In the genomic region with DNA sequence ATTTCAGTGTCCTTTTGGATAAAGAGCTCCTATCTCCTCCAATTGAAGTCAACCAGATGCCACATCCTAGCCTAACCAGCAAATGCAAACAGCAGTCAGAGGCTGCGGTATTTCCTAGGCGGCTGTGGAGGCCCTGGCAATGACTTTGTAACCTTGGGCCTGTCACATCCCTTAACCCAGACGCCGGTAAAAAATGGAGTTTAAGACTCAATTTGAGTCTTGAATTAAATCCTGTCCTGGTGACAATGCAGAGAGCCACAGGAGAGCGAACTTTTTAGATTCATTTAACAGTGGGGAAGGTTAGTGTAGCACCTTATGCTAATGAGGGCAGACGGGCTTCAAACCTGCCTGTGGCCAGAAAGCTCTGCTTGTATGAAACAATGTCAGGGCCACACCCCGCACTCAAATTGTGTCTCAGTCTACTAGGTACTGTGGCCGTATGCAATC, we compare ENCODE assay signal across 1 cellular context.
TF ChIP-seq lines count a peak whose summit lies in the region.

No MANE protein-coding gene starts in this region.

TF ChIP-seq in IMR-90, 13 proteins besides CTCF, POLR2A, EP300 and RAD21:
- TF ChIP-seq FOS (IDR thresholded peaks at IDR 0.05; ENCODE audit: low read depth, low read length), result no peak
- TF ChIP-seq SMC3 (IDR thresholded peaks at IDR 0.05; ENCODE audit: low read depth, low read length), result no peak
- no peak for TF ChIP-seq BHLHE40 (IDR thresholded peaks at IDR 0.05; ENCODE audit: low read depth, low read length)
- TF ChIP-seq CHD1 (IDR thresholded peaks at IDR 0.05; ENCODE audit: low read depth, low read length), result no peak
- TF ChIP-seq MXI1 (IDR thresholded peaks at IDR 0.05; ENCODE audit: borderline replicate concordance, low read depth, low read length), result no peak
- TF ChIP-seq NFE2L2 (IDR thresholded peaks at IDR 0.05; ENCODE audit: low read depth, low read length), result no peak
- TF ChIP-seq, protein P1, sequence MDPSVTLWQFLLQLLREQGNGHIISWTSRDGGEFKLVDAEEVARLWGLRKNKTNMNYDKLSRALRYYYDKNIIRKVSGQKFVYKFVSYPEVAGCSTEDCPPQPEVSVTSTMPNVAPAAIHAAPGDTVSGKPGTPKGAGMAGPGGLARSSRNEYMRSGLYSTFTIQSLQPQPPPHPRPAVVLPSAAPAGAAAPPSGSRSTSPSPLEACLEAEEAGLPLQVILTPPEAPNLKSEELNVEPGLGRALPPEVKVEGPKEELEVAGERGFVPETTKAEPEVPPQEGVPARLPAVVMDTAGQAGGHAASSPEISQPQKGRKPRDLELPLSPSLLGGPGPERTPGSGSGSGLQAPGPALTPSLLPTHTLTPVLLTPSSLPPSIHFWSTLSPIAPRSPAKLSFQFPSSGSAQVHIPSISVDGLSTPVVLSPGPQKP (IDR thresholded peaks at IDR 0.05; ENCODE audit: borderline replicate concordance, low read depth, low read length), result no peak
- no peak for TF ChIP-seq CEBPB (IDR thresholded peaks at IDR 0.05; ENCODE audit: low read depth, low read length)
- no peak for TF ChIP-seq MAFK (IDR thresholded peaks at IDR 0.05; ENCODE audit: low read depth, low read length)
- TF ChIP-seq MAZ (IDR thresholded peaks at IDR 0.05; ENCODE audit: borderline replicate concordance, low read depth, low read length), result no peak
- no peak for TF ChIP-seq RFX5 (IDR thresholded peaks at IDR 0.05; ENCODE audit: low read depth, low read length)
- TF ChIP-seq, protein P2, sequence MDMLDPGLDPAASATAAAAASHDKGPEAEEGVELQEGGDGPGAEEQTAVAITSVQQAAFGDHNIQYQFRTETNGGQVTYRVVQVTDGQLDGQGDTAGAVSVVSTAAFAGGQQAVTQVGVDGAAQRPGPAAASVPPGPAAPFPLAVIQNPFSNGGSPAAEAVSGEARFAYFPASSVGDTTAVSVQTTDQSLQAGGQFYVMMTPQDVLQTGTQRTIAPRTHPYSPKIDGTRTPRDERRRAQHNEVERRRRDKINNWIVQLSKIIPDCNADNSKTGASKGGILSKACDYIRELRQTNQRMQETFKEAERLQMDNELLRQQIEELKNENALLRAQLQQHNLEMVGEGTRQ (IDR thresholded peaks at IDR 0.05; ENCODE audit: low read depth, low read length), result no peak
- no peak for TF ChIP-seq RCOR1 (IDR thresholded peaks at IDR 0.05; ENCODE audit: insufficient replicate concordance, low read length)
TF ChIP-seq in IMR-90: peak in this region for 0.
